In the genomic region with DNA sequence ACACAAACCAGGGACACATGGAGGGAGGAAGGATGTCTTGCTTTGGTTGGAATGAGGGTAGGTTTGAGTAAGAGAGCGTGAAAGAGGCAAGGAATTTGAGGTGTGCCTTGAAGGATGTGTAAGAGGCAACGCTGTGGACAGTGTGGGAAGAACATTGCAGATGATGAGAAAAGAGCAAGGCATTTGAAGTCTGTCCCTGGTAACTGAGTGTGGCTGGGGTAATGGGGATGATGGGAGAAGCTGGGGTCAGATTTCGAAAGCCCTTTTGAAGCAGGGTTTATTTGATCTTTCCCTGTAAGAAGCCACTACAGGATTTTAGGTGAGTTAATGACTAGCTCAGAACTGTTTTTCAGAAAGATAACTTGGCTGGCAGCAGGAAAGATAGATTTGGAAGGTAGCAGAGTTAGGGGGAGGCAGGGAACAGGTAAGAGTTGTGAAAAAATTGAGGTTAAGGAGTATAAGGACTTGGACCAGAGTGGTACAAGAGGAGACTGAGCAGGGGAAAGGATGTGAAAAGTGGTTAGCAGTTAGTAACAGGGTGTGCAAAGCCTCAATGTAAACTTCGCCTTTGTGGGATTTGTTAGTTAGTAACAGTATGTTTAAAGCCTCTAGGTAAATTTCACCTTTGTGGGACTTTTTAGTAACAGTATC, we compare ENCODE assay signal across 1 cellular context.
TF ChIP-seq lines count a peak whose summit lies in the region.

No MANE protein-coding gene starts in this region.

TF ChIP-seq in HepG2, 621 proteins besides CTCF, POLR2A, EP300 and RAD21 (continued from another document and continues in another):
- TF ChIP-seq ZIK1 (CRISPR knock-in tag; IDR thresholded peaks at IDR 0.05; ENCODE audit: borderline replicate concordance, low read depth): no peak
- no peak for TF ChIP-seq BRD4 (CRISPR knock-in tag; IDR thresholded peaks at IDR 0.05)
- no peak for TF ChIP-seq ZNF7 (CRISPR knock-in tag; IDR thresholded peaks at IDR 0.05)
- no peak for TF ChIP-seq PAWR (CRISPR knock-in tag; IDR thresholded peaks at IDR 0.05; ENCODE audit: borderline replicate concordance)
- TF ChIP-seq KLF6 (CRISPR knock-in tag; IDR thresholded peaks at IDR 0.05): 0 out of 2 replicates have a peak, but pooled peaks have one; percentile 16
- TF ChIP-seq ZNF703 (CRISPR knock-in tag; IDR thresholded peaks at IDR 0.05; ENCODE audit: borderline replicate concordance): no peak
- TF ChIP-seq ZZZ3 (CRISPR knock-in tag; IDR thresholded peaks at IDR 0.05; ENCODE audit: borderline replicate concordance): no peak
- no peak for TF ChIP-seq JARID2 (CRISPR knock-in tag; IDR thresholded peaks at IDR 0.05; ENCODE audit: insufficient replicate concordance)
- TF ChIP-seq, protein P1, sequence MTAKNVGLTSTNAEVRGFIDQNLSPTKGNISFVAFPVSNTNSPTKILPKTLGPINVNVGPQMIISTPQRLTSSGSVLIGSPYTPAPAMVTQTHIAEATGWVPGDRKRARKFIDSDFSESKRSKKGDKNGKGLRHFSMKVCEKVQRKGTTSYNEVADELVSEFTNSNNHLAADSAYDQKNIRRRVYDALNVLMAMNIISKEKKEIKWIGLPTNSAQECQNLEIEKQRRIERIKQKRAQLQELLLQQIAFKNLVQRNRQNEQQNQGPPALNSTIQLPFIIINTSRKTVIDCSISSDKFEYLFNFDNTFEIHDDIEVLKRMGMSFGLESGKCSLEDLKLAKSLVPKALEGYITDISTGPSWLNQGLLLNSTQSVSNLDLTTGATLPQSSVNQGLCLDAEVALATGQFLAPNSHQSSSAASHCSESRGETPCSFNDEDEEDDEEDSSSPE (CRISPR knock-in tag; IDR thresholded peaks at IDR 0.05): no peak
- TF ChIP-seq MLLT10 (CRISPR knock-in tag; IDR thresholded peaks at IDR 0.05): no peak
- TF ChIP-seq, protein P2, sequence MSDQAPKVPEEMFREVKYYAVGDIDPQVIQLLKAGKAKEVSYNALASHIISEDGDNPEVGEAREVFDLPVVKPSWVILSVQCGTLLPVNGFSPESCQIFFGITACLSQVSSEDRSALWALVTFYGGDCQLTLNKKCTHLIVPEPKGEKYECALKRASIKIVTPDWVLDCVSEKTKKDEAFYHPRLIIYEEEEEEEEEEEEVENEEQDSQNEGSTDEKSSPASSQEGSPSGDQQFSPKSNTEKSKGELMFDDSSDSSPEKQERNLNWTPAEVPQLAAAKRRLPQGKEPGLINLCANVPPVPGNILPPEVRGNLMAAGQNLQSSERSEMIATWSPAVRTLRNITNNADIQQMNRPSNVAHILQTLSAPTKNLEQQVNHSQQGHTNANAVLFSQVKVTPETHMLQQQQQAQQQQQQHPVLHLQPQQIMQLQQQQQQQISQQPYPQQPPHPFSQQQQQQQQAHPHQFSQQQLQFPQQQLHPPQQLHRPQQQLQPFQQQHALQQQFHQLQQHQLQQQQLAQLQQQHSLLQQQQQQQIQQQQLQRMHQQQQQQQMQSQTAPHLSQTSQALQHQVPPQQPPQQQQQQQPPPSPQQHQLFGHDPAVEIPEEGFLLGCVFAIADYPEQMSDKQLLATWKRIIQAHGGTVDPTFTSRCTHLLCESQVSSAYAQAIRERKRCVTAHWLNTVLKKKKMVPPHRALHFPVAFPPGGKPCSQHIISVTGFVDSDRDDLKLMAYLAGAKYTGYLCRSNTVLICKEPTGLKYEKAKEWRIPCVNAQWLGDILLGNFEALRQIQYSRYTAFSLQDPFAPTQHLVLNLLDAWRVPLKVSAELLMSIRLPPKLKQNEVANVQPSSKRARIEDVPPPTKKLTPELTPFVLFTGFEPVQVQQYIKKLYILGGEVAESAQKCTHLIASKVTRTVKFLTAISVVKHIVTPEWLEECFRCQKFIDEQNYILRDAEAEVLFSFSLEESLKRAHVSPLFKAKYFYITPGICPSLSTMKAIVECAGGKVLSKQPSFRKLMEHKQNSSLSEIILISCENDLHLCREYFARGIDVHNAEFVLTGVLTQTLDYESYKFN (CRISPR knock-in tag; conservative IDR thresholded peaks at IDR 0.05): peak; percentile 69
- TF ChIP-seq, protein P3, sequence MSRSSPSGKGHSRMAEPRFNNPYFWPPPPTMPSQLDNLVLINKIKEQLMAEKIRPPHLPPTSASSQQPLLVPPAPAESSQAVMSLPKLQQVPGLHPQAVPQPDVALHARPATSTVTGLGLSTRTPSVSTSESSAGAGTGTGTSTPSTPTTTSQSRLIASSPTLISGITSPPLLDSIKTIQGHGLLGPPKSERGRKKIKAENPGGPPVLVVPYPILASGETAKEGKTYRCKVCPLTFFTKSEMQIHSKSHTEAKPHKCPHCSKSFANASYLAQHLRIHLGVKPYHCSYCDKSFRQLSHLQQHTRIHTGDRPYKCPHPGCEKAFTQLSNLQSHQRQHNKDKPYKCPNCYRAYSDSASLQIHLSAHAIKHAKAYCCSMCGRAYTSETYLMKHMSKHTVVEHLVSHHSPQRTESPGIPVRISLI (CRISPR knock-in tag; IDR thresholded peaks at IDR 0.05; ENCODE audit: borderline replicate concordance): 0 out of 2 replicates have a peak, but pooled peaks have one; percentile 24
- no peak for TF ChIP-seq ZNF616 (CRISPR knock-in tag; IDR thresholded peaks at IDR 0.05; ENCODE audit: low read depth)
- TF ChIP-seq ZNF749 (CRISPR knock-in tag; IDR thresholded peaks at IDR 0.05; ENCODE audit: borderline replicate concordance): no peak
- no peak for TF ChIP-seq SOX13 (IDR thresholded peaks at IDR 0.05)
- TF ChIP-seq SOX13 (CRISPR knock-in tag; conservative IDR thresholded peaks at IDR 0.05 in 1 of 2, IDR thresholded peaks at IDR 0.05 in 1 of 2): no peak
- TF ChIP-seq CREB1 (IDR thresholded peaks at IDR 0.05): no peak
- TF ChIP-seq CREB1 (CRISPR knock-in tag; IDR thresholded peaks at IDR 0.05): peak; percentile 57; the same call in 1 of the 2 replicates
- TF ChIP-seq ZNF124 (CRISPR knock-in tag; IDR thresholded peaks at IDR 0.05): no peak
- TF ChIP-seq CHD4 (IDR thresholded peaks at IDR 0.05; ENCODE audit: borderline replicate concordance, low read length): no peak
- TF ChIP-seq HIVEP1 (CRISPR knock-in tag; IDR thresholded peaks at IDR 0.05): no peak
- TF ChIP-seq, protein P4, sequence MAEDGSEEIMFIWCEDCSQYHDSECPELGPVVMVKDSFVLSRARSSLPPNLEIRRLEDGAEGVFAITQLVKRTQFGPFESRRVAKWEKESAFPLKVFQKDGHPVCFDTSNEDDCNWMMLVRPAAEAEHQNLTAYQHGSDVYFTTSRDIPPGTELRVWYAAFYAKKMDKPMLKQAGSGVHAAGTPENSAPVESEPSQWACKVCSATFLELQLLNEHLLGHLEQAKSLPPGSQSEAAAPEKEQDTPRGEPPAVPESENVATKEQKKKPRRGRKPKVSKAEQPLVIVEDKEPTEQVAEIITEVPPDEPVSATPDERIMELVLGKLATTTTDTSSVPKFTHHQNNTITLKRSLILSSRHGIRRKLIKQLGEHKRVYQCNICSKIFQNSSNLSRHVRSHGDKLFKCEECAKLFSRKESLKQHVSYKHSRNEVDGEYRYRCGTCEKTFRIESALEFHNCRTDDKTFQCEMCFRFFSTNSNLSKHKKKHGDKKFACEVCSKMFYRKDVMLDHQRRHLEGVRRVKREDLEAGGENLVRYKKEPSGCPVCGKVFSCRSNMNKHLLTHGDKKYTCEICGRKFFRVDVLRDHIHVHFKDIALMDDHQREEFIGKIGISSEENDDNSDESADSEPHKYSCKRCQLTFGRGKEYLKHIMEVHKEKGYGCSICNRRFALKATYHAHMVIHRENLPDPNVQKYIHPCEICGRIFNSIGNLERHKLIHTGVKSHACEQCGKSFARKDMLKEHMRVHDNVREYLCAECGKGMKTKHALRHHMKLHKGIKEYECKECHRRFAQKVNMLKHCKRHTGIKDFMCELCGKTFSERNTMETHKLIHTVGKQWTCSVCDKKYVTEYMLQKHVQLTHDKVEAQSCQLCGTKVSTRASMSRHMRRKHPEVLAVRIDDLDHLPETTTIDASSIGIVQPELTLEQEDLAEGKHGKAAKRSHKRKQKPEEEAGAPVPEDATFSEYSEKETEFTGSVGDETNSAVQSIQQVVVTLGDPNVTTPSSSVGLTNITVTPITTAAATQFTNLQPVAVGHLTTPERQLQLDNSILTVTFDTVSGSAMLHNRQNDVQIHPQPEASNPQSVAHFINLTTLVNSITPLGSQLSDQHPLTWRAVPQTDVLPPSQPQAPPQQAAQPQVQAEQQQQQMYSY (CRISPR knock-in tag; IDR thresholded peaks at IDR 0.05): no peak
- TF ChIP-seq ZSCAN22 (CRISPR knock-in tag; IDR thresholded peaks at IDR 0.05): no peak
- no peak for TF ChIP-seq NPAS2 (CRISPR knock-in tag; IDR thresholded peaks at IDR 0.05; ENCODE audit: borderline replicate concordance)
- TF ChIP-seq, protein P5, sequence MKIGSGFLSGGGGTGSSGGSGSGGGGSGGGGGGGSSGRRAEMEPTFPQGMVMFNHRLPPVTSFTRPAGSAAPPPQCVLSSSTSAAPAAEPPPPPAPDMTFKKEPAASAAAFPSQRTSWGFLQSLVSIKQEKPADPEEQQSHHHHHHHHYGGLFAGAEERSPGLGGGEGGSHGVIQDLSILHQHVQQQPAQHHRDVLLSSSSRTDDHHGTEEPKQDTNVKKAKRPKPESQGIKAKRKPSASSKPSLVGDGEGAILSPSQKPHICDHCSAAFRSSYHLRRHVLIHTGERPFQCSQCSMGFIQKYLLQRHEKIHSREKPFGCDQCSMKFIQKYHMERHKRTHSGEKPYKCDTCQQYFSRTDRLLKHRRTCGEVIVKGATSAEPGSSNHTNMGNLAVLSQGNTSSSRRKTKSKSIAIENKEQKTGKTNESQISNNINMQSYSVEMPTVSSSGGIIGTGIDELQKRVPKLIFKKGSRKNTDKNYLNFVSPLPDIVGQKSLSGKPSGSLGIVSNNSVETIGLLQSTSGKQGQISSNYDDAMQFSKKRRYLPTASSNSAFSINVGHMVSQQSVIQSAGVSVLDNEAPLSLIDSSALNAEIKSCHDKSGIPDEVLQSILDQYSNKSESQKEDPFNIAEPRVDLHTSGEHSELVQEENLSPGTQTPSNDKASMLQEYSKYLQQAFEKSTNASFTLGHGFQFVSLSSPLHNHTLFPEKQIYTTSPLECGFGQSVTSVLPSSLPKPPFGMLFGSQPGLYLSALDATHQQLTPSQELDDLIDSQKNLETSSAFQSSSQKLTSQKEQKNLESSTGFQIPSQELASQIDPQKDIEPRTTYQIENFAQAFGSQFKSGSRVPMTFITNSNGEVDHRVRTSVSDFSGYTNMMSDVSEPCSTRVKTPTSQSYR (CRISPR knock-in tag; IDR thresholded peaks at IDR 0.05; ENCODE audit: borderline replicate concordance): no peak
- TF ChIP-seq, protein P6, sequence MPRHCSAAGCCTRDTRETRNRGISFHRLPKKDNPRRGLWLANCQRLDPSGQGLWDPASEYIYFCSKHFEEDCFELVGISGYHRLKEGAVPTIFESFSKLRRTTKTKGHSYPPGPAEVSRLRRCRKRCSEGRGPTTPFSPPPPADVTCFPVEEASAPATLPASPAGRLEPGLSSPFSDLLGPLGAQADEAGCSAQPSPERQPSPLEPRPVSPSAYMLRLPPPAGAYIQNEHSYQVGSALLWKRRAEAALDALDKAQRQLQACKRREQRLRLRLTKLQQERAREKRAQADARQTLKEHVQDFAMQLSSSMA (CRISPR knock-in tag; IDR thresholded peaks at IDR 0.05): no peak
- TF ChIP-seq, protein P7, sequence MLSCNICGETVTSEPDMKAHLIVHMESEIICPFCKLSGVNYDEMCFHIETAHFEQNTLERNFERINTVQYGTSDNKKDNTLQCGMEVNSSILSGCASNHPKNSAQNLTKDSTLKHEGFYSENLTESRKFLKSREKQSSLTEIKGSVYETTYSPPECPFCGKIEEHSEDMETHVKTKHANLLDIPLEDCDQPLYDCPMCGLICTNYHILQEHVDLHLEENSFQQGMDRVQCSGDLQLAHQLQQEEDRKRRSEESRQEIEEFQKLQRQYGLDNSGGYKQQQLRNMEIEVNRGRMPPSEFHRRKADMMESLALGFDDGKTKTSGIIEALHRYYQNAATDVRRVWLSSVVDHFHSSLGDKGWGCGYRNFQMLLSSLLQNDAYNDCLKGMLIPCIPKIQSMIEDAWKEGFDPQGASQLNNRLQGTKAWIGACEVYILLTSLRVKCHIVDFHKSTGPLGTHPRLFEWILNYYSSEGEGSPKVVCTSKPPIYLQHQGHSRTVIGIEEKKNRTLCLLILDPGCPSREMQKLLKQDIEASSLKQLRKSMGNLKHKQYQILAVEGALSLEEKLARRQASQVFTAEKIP (CRISPR knock-in tag; IDR thresholded peaks at IDR 0.05; ENCODE audit: borderline replicate concordance): no peak
- TF ChIP-seq ZNF17 (CRISPR knock-in tag; IDR thresholded peaks at IDR 0.05): no peak
- TF ChIP-seq, protein P8, sequence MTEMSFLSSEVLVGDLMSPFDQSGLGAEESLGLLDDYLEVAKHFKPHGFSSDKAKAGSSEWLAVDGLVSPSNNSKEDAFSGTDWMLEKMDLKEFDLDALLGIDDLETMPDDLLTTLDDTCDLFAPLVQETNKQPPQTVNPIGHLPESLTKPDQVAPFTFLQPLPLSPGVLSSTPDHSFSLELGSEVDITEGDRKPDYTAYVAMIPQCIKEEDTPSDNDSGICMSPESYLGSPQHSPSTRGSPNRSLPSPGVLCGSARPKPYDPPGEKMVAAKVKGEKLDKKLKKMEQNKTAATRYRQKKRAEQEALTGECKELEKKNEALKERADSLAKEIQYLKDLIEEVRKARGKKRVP (CRISPR knock-in tag; IDR thresholded peaks at IDR 0.05): 0 out of 4 replicates have a peak, but pooled peaks of 1 of the 2 experiments have one; percentile 21
- TF ChIP-seq RXRA (CRISPR knock-in tag; IDR thresholded peaks at IDR 0.05): no peak
- 0 out of 2 replicates have a peak, but pooled peaks have one; percentile 39 for TF ChIP-seq REL (CRISPR knock-in tag; conservative IDR thresholded peaks at IDR 0.05)
- no peak for TF ChIP-seq ZNF570 (CRISPR knock-in tag; IDR thresholded peaks at IDR 0.05; ENCODE audit: borderline replicate concordance)
- TF ChIP-seq ZFY (CRISPR knock-in tag; IDR thresholded peaks at IDR 0.05): no peak
- no peak for TF ChIP-seq TAF1 (CRISPR knock-in tag; IDR thresholded peaks at IDR 0.05)
- no peak for TF ChIP-seq MXI1 (IDR thresholded peaks at IDR 0.05; ENCODE audit: borderline replicate concordance, low read depth, low read length)
- no peak for TF ChIP-seq ZNF75D (CRISPR knock-in tag; IDR thresholded peaks at IDR 0.05; ENCODE audit: borderline replicate concordance)
- TF ChIP-seq, protein P9, sequence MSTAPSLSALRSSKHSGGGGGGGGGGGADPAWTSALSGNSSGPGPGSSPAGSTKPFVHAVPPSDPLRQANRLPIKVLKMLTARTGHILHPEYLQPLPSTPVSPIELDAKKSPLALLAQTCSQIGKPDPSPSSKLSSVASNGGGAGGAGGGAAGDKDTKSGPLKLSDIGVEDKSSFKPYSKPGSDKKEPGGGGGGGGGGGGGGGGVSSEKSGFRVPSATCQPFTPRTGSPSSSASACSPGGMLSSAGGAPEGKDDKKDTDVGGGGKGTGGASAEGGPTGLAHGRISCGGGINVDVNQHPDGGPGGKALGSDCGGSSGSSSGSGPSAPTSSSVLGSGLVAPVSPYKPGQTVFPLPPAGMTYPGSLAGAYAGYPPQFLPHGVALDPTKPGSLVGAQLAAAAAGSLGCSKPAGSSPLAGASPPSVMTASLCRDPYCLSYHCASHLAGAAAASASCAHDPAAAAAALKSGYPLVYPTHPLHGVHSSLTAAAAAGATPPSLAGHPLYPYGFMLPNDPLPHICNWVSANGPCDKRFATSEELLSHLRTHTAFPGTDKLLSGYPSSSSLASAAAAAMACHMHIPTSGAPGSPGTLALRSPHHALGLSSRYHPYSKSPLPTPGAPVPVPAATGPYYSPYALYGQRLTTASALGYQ (CRISPR knock-in tag; IDR thresholded peaks at IDR 0.05): no peak
- TF ChIP-seq ZNF550 (CRISPR knock-in tag; IDR thresholded peaks at IDR 0.05; ENCODE audit: borderline replicate concordance): no peak
- TF ChIP-seq, protein P10, sequence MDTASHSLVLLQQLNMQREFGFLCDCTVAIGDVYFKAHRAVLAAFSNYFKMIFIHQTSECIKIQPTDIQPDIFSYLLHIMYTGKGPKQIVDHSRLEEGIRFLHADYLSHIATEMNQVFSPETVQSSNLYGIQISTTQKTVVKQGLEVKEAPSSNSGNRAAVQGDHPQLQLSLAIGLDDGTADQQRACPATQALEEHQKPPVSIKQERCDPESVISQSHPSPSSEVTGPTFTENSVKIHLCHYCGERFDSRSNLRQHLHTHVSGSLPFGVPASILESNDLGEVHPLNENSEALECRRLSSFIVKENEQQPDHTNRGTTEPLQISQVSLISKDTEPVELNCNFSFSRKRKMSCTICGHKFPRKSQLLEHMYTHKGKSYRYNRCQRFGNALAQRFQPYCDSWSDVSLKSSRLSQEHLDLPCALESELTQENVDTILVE (CRISPR knock-in tag; IDR thresholded peaks at IDR 0.05): no peak
- TF ChIP-seq DNMT1 (CRISPR knock-in tag; IDR thresholded peaks at IDR 0.05): no peak
